In genomic region chr7:135519233-135519688, GRCh38 we compare ENCODE assay signal across 18 cellular contexts.
"Had no signal": no experiment of that assay in that cellular context is flagged by ENCODE, and none has a peak within 500 bp of the region (broad histone marks: within the 10 kb centered on the region; RNA-seq: fewer than 3 reads in every experiment).

No MANE protein-coding gene starts in this region.

- H3K27me3 Mint-ChIP-seq: activated CD8-positive, alpha-beta memory T cell treated with anti-CD3 and anti-CD28 coated beads, Interleukin-2, amount 10 ng/mL, durations not matched to agents 7 days and 5 days; activated naive CD8-positive, alpha-beta T cell treated with anti-CD3 and anti-CD28 coated beads for 36 hours had no signal

- H3K36me3 ChIP-seq: spleen, WERI-Rb-1 had no signal

- H3K27ac ChIP-seq: dorsolateral prefrontal cortex, spleen, WERI-Rb-1 had no signal

- H3K36me3 Mint-ChIP-seq: activated CD4-positive, alpha-beta memory T cell treated with anti-CD3 and anti-CD28 coated beads for 36 hours; activated CD8-positive, alpha-beta memory T cell treated with anti-CD3 and anti-CD28 coated beads, Interleukin-2, amount 10 ng/mL, durations not matched to agents 7 days and 5 days; activated naive CD8-positive, alpha-beta T cell treated with anti-CD3 and anti-CD28 coated beads for 36 hours; natural killer cell had no signal

- ATAC-seq: activated CD8-positive, alpha-beta memory T cell treated with anti-CD3 and anti-CD28 coated beads, Interleukin-2, amount 10 ng/mL, durations not matched to agents 7 days and 5 days; left ventricle myocardium superior; natural killer cell; T-helper 17 cell had no signal

- FAIRE-seq: frontal cortex had no signal

- H3K9me3 Mint-ChIP-seq: activated CD4-positive, alpha-beta memory T cell treated with anti-CD3 and anti-CD28 coated beads for 36 hours; activated naive CD8-positive, alpha-beta T cell treated with anti-CD3 and anti-CD28 coated beads for 36 hours; natural killer cell had no signal

- DNase-seq: activated CD4-positive, alpha-beta memory T cell treated with anti-CD3 and anti-CD28 coated beads for 36 hours; activated CD8-positive, alpha-beta memory T cell treated with anti-CD3 and anti-CD28 coated beads, Interleukin-2, amount 10 ng/mL, durations not matched to agents 7 days and 5 days; activated naive CD4-positive, alpha-beta T cell; activated naive CD8-positive, alpha-beta T cell treated with anti-CD3 and anti-CD28 coated beads for 36 hours; amniotic stem cell; dorsolateral prefrontal cortex; endodermal cell; erythroblast; head of caudate nucleus; left ventricle myocardium superior; mesendoderm; natural killer cell; spleen; stimulated activated CD8-positive, alpha-beta memory T cell treated with anti-CD3 and anti-CD28 coated beads, Interleukin-4, amount 100 ng/mL, for 48 hours; stimulated activated naive CD4-positive, alpha-beta T cell; T-helper 17 cell; WERI-Rb-1 had no signal

- H3K4me3 Mint-ChIP-seq: activated CD4-positive, alpha-beta memory T cell treated with anti-CD3 and anti-CD28 coated beads for 36 hours; activated CD8-positive, alpha-beta memory T cell treated with anti-CD3 and anti-CD28 coated beads, Interleukin-2, amount 10 ng/mL, durations not matched to agents 7 days and 5 days; activated naive CD8-positive, alpha-beta T cell treated with anti-CD3 and anti-CD28 coated beads for 36 hours; endodermal cell; natural killer cell; T-helper 17 cell had no signal

- H3K27ac Mint-ChIP-seq: activated CD4-positive, alpha-beta memory T cell treated with anti-CD3 and anti-CD28 coated beads for 36 hours; activated CD8-positive, alpha-beta memory T cell treated with anti-CD3 and anti-CD28 coated beads, Interleukin-2, amount 10 ng/mL, durations not matched to agents 7 days and 5 days; activated naive CD8-positive, alpha-beta T cell treated with anti-CD3 and anti-CD28 coated beads for 36 hours; endodermal cell; natural killer cell; T-helper 17 cell had no signal

- H3K4me3 ChIP-seq: dorsolateral prefrontal cortex, spleen had no signal

- H3K4me1 Mint-ChIP-seq: activated CD8-positive, alpha-beta memory T cell treated with anti-CD3 and anti-CD28 coated beads, Interleukin-2, amount 10 ng/mL, durations not matched to agents 7 days and 5 days; activated naive CD8-positive, alpha-beta T cell treated with anti-CD3 and anti-CD28 coated beads for 36 hours; natural killer cell; T-helper 17 cell had no signal

- H3K27me3 ChIP-seq: dorsolateral prefrontal cortex, spleen had no signal
